In the genomic region with DNA sequence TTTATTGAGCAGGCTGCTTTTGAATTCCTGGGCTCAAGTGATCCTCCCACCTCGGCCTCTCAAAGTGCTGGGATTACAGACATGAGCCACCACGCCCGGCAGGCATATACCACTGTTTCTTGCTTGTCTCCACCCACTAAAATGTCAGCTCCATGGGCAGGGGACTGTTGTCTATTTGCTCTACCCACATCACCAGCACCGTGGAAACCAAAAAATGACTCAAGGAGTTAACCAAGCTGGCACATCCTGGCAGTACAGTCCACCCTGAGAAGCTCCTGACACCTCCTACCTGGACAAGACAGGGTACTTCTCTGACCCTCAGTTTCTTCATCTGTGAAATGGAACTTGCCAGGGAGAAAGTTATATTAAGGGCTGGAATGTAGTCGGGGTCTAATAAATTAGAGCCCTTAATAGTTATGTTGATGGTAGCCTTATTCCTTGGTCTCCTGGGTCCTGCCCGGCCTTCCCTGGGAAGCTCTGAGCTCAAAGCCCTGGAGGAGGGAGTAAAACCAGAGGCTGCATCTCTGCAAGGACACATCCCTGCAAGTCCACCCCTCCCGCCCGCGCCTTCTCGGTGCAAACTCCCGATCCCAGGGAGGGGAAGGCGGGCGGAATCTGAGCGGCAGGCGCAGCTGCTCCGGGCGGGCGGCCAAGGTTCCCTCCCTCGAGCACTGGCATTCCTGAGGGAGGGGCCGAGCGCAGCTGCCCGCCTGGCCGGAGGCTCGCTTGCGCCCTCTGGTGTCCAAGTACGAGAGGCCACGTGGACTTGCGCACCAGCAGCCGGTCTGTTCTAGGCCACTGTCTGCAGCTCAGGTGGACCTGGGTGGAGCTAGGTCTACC, we compare ENCODE assay signal across 1 cellular context.
TF ChIP-seq lines count a peak whose summit lies in the region.

No MANE protein-coding gene starts in this region.

TF ChIP-seq in HepG2, 621 proteins besides CTCF, POLR2A, EP300 and RAD21 (continued from another document and continues in another):
- TF ChIP-seq, protein P1, sequence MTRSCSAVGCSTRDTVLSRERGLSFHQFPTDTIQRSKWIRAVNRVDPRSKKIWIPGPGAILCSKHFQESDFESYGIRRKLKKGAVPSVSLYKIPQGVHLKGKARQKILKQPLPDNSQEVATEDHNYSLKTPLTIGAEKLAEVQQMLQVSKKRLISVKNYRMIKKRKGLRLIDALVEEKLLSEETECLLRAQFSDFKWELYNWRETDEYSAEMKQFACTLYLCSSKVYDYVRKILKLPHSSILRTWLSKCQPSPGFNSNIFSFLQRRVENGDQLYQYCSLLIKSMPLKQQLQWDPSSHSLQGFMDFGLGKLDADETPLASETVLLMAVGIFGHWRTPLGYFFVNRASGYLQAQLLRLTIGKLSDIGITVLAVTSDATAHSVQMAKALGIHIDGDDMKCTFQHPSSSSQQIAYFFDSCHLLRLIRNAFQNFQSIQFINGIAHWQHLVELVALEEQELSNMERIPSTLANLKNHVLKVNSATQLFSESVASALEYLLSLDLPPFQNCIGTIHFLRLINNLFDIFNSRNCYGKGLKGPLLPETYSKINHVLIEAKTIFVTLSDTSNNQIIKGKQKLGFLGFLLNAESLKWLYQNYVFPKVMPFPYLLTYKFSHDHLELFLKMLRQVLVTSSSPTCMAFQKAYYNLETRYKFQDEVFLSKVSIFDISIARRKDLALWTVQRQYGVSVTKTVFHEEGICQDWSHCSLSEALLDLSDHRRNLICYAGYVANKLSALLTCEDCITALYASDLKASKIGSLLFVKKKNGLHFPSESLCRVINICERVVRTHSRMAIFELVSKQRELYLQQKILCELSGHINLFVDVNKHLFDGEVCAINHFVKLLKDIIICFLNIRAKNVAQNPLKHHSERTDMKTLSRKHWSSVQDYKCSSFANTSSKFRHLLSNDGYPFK (CRISPR knock-in tag; IDR thresholded peaks at IDR 0.05; ENCODE audit: borderline replicate concordance), result peak; percentile 65; the same call in 1 of the 2 replicates
- TF ChIP-seq, protein P2, sequence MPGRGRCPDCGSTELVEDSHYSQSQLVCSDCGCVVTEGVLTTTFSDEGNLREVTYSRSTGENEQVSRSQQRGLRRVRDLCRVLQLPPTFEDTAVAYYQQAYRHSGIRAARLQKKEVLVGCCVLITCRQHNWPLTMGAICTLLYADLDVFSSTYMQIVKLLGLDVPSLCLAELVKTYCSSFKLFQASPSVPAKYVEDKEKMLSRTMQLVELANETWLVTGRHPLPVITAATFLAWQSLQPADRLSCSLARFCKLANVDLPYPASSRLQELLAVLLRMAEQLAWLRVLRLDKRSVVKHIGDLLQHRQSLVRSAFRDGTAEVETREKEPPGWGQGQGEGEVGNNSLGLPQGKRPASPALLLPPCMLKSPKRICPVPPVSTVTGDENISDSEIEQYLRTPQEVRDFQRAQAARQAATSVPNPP (CRISPR knock-in tag; IDR thresholded peaks at IDR 0.05), result no peak
- TF ChIP-seq, protein P3, sequence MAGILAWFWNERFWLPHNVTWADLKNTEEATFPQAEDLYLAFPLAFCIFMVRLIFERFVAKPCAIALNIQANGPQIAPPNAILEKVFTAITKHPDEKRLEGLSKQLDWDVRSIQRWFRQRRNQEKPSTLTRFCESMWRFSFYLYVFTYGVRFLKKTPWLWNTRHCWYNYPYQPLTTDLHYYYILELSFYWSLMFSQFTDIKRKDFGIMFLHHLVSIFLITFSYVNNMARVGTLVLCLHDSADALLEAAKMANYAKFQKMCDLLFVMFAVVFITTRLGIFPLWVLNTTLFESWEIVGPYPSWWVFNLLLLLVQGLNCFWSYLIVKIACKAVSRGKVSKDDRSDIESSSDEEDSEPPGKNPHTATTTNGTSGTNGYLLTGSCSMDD (CRISPR knock-in tag; IDR thresholded peaks at IDR 0.05), result no peak
- peak; percentile 82 for TF ChIP-seq BCL6 (CRISPR knock-in tag; IDR thresholded peaks at IDR 0.05)
- TF ChIP-seq ZNF143 (CRISPR knock-in tag; IDR thresholded peaks at IDR 0.05), result no peak
- TF ChIP-seq, protein P4, sequence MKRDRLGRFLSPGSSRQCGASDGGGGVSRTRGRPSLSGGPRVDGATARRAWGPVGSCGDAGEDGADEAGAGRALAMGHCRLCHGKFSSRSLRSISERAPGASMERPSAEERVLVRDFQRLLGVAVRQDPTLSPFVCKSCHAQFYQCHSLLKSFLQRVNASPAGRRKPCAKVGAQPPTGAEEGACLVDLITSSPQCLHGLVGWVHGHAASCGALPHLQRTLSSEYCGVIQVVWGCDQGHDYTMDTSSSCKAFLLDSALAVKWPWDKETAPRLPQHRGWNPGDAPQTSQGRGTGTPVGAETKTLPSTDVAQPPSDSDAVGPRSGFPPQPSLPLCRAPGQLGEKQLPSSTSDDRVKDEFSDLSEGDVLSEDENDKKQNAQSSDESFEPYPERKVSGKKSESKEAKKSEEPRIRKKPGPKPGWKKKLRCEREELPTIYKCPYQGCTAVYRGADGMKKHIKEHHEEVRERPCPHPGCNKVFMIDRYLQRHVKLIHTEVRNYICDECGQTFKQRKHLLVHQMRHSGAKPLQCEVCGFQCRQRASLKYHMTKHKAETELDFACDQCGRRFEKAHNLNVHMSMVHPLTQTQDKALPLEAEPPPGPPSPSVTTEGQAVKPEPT (CRISPR knock-in tag; IDR thresholded peaks at IDR 0.05; ENCODE audit: low read depth), result peak; percentile 67; the same call in 1 of the 2 replicates
- TF ChIP-seq, protein P5, sequence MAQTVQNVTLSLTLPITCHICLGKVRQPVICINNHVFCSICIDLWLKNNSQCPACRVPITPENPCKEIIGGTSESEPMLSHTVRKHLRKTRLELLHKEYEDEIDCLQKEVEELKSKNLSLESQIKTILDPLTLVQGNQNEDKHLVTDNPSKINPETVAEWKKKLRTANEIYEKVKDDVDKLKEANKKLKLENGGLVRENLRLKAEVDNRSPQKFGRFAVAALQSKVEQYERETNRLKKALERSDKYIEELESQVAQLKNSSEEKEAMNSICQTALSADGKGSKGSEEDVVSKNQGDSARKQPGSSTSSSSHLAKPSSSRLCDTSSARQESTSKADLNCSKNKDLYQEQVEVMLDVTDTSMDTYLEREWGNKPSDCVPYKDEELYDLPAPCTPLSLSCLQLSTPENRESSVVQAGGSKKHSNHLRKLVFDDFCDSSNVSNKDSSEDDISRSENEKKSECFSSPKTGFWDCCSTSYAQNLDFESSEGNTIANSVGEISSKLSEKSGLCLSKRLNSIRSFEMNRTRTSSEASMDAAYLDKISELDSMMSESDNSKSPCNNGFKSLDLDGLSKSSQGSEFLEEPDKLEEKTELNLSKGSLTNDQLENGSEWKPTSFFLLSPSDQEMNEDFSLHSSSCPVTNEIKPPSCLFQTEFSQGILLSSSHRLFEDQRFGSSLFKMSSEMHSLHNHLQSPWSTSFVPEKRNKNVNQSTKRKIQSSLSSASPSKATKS (CRISPR knock-in tag; IDR thresholded peaks at IDR 0.05), result no peak
- TF ChIP-seq BHLHE40 (IDR thresholded peaks at IDR 0.05; ENCODE audit: low read length), result peak; percentile 58; the same call in 1 of the 2 replicates
- 0 out of 2 replicates have a peak, but pooled peaks have one; percentile 48 for TF ChIP-seq ZNF33B (CRISPR knock-in tag; IDR thresholded peaks at IDR 0.05)
- peak; percentile 86 for TF ChIP-seq ESRRA (CRISPR knock-in tag; IDR thresholded peaks at IDR 0.05; ENCODE audit: low read depth)
- TF ChIP-seq, protein P6, sequence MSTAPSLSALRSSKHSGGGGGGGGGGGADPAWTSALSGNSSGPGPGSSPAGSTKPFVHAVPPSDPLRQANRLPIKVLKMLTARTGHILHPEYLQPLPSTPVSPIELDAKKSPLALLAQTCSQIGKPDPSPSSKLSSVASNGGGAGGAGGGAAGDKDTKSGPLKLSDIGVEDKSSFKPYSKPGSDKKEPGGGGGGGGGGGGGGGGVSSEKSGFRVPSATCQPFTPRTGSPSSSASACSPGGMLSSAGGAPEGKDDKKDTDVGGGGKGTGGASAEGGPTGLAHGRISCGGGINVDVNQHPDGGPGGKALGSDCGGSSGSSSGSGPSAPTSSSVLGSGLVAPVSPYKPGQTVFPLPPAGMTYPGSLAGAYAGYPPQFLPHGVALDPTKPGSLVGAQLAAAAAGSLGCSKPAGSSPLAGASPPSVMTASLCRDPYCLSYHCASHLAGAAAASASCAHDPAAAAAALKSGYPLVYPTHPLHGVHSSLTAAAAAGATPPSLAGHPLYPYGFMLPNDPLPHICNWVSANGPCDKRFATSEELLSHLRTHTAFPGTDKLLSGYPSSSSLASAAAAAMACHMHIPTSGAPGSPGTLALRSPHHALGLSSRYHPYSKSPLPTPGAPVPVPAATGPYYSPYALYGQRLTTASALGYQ (CRISPR knock-in tag; IDR thresholded peaks at IDR 0.05), result no peak
- TF ChIP-seq HNF4G (IDR thresholded peaks at IDR 0.05; ENCODE audit: borderline replicate concordance, low read depth, low read length), result peak; percentile 57
- TF ChIP-seq HNF4G (CRISPR knock-in tag; IDR thresholded peaks at IDR 0.05; ENCODE audit: borderline replicate concordance, low read depth), result peak; percentile 77; the same call in 1 of the 2 replicates
- no peak for TF ChIP-seq ZNF589 (CRISPR knock-in tag; conservative IDR thresholded peaks at IDR 0.05)
- no peak; the same call in 1 of the 2 replicates for TF ChIP-seq NFYC (CRISPR knock-in tag; IDR thresholded peaks at IDR 0.05)
- peak; percentile 91 for TF ChIP-seq ZNF768 (CRISPR knock-in tag; IDR thresholded peaks at IDR 0.05)
- TF ChIP-seq, protein P7, sequence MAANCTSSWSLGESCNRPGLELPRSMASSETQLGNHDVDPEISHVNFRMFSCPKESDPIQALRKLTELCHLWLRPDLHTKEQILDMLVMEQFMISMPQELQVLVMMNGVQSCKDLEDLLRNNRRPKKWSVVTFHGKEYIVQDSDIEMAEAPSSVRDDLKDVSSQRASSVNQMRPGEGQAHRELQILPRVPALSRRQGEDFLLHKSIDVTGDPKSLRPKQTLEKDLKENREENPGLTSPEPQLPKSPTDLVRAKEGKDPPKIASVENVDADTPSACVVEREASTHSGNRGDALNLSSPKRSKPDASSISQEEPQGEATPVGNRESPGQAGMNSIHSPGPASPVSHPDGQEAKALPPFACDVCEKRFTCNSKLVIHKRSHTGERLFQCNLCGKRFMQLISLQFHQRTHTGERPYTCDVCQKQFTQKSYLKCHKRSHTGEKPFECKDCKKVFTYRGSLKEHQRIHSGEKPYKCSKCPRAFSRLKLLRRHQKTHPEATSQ (CRISPR knock-in tag; IDR thresholded peaks at IDR 0.05; ENCODE audit: borderline replicate concordance), result no peak
- TF ChIP-seq, protein P8, sequence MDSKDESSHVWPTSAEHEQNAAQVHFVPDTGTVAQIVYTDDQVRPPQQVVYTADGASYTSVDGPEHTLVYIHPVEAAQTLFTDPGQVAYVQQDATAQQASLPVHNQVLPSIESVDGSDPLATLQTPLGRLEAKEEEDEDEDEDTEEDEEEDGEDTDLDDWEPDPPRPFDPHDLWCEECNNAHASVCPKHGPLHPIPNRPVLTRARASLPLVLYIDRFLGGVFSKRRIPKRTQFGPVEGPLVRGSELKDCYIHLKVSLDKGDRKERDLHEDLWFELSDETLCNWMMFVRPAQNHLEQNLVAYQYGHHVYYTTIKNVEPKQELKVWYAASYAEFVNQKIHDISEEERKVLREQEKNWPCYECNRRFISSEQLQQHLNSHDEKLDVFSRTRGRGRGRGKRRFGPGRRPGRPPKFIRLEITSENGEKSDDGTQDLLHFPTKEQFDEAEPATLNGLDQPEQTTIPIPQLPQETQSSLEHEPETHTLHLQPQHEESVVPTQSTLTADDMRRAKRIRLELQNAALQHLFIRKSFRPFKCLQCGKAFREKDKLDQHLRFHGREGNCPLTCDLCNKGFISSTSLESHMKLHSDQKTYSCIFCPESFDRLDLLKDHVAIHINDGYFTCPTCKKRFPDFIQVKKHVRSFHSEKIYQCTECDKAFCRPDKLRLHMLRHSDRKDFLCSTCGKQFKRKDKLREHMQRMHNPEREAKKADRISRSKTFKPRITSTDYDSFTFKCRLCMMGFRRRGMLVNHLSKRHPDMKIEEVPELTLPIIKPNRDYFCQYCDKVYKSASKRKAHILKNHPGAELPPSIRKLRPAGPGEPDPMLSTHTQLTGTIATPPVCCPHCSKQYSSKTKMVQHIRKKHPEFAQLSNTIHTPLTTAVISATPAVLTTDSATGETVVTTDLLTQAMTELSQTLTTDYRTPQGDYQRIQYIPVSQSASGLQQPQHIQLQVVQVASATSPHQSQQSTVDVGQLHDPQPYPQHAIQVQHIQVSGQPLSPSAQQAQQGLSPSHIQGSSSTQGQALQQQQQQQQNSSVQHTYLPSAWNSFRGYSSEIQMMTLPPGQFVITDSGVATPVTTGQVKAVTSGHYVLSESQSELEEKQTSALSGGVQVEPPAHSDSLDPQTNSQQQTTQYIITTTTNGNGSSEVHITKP (CRISPR knock-in tag; IDR thresholded peaks at IDR 0.05; ENCODE audit: low read depth), result peak; percentile 61; the same call in 1 of the 2 replicates
- no peak for TF ChIP-seq ZNF7 (CRISPR knock-in tag; IDR thresholded peaks at IDR 0.05)
- no peak; the same call in 1 of the 2 replicates for TF ChIP-seq ZMAT3 (CRISPR knock-in tag; conservative IDR thresholded peaks at IDR 0.05)
- no peak for TF ChIP-seq ZNF460 (CRISPR knock-in tag; IDR thresholded peaks at IDR 0.05; ENCODE audit: borderline replicate concordance)
- TF ChIP-seq RFX1 (IDR thresholded peaks at IDR 0.05), result no peak
- no peak for TF ChIP-seq ZNF446 (CRISPR knock-in tag; IDR thresholded peaks at IDR 0.05)
- TF ChIP-seq, protein P9, sequence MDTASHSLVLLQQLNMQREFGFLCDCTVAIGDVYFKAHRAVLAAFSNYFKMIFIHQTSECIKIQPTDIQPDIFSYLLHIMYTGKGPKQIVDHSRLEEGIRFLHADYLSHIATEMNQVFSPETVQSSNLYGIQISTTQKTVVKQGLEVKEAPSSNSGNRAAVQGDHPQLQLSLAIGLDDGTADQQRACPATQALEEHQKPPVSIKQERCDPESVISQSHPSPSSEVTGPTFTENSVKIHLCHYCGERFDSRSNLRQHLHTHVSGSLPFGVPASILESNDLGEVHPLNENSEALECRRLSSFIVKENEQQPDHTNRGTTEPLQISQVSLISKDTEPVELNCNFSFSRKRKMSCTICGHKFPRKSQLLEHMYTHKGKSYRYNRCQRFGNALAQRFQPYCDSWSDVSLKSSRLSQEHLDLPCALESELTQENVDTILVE (CRISPR knock-in tag; IDR thresholded peaks at IDR 0.05), result peak; percentile 71
- no peak for TF ChIP-seq ZNF33A (CRISPR knock-in tag; IDR thresholded peaks at IDR 0.05; ENCODE audit: borderline replicate concordance)
- TF ChIP-seq TP53 (CRISPR knock-in tag; conservative IDR thresholded peaks at IDR 0.05), result no peak
- TF ChIP-seq RARA (CRISPR knock-in tag; IDR thresholded peaks at IDR 0.05), result peak; percentile 85
- TF ChIP-seq GZF1 (CRISPR knock-in tag; IDR thresholded peaks at IDR 0.05), result no peak
- 0 out of 2 replicates have a peak, but pooled peaks have one; percentile 48 for TF ChIP-seq ZNF12 (CRISPR knock-in tag; IDR thresholded peaks at IDR 0.05)
- TF ChIP-seq ZNF766 (CRISPR knock-in tag; IDR thresholded peaks at IDR 0.05; ENCODE audit: borderline replicate concordance), result no peak; the same call in 1 of the 2 replicates
- TF ChIP-seq, protein P10, sequence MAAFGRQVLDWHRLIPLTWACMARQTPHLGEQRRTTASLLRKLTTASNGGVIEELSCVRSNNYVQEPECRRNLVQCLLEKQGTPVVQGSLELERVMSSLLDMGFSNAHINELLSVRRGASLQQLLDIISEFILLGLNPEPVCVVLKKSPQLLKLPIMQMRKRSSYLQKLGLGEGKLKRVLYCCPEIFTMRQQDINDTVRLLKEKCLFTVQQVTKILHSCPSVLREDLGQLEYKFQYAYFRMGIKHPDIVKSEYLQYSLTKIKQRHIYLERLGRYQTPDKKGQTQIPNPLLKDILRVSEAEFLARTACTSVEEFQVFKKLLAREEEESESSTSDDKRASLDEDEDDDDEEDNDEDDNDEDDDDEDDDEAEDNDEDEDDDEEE (CRISPR knock-in tag; IDR thresholded peaks at IDR 0.05), result no peak
- TF ChIP-seq FOXJ3 (CRISPR knock-in tag; IDR thresholded peaks at IDR 0.05; ENCODE audit: borderline replicate concordance), result no peak
- no peak for TF ChIP-seq NFE2L2 (IDR thresholded peaks at IDR 0.05; ENCODE audit: low read length)
